In genomic region chr15:74381190-74381453, GRCh38 we compare ENCODE assay signal across 20 cellular contexts. TPM values are rescaled to one million over a fixed set of nuclear protein-coding genes. Genes with fewer than 3 reads are reported as not detected.
DNase-seq lines count a peak whose midpoint lies in the region; ATAC-seq and TF ChIP-seq lines count a peak whose summit lies in the region.
"Had no signal": no experiment of that assay in that cellular context is flagged by ENCODE, and none has a peak within 500 bp of the region (broad histone marks: within the 10 kb centered on the region; RNA-seq: fewer than 3 reads in every experiment).

No MANE protein-coding gene starts in this region.

- 67% methylated on average over 2 of the region's 2 CpGs for WGBS in smooth muscle cell (ENCODE audit: low lambda C conversion rate)

- no peak overlapping the region for H3K4me3 ChIP-seq in smooth muscle cell
- H3K4me3 ChIP-seq: MG63 had no signal

- H3K27ac ChIP-seq in foreskin keratinocyte (peak overlapping the region; percentile 99), smooth muscle cell (ENCODE audit: low read depth) (peak overlapping the region; percentile 92)
- H3K27ac ChIP-seq: C4-2B had no signal

- no peaks in the 10 kb centered on the region for H3K27me3 Mint-ChIP-seq in activated T-cell treated with anti-CD3 and anti-CD28 coated beads, Interleukin-2, amount 50 U/mL, for 24 hours
- H3K27me3 Mint-ChIP-seq in T-helper 17 cell (no peaks in the 10 kb centered on the region), progenitor cell of endocrine pancreas (peaks cover 2% of the 10 kb centered on the region)

- ATAC-seq in T-helper 17 cell, result no peak
- ATAC-seq in foreskin keratinocyte, result no peak
- ATAC-seq: Right ventricle myocardium inferior had no signal

- no peaks in the 10 kb centered on the region for H3K36me3 ChIP-seq in smooth muscle cell (ENCODE audit: low read depth)
- H3K36me3 ChIP-seq: MG63 had no signal

- H3K4me2 ChIP-seq in smooth muscle cell, result no peak overlapping the region

- TF ChIP-seq CTCF in foreskin keratinocyte (conservative IDR thresholded peaks at IDR 0.05), result no peak
- no peak for TF ChIP-seq CTCF in smooth muscle cell (IDR thresholded peaks at IDR 0.05; ENCODE audit: borderline replicate concordance, insufficient read depth, poor library complexity, severe bottlenecking)
- no peak for TF ChIP-seq CTCF in progenitor cell of endocrine pancreas (IDR thresholded peaks at IDR 0.05; ENCODE audit: unreplicated experiment)

- no peaks in the 10 kb centered on the region for H3K36me3 Mint-ChIP-seq in activated T-cell treated with anti-CD3 and anti-CD28 coated beads, Interleukin-2, amount 50 U/mL, for 24 hours (ENCODE audit: low read depth)
- H3K36me3 Mint-ChIP-seq in T-helper 17 cell (ENCODE audit: low read depth), result no peaks in the 10 kb centered on the region
- H3K36me3 Mint-ChIP-seq in progenitor cell of endocrine pancreas (ENCODE audit: insufficient read depth), result no peaks in the 10 kb centered on the region

- peaks cover 44% of the 10 kb centered on the region for H3K4me1 ChIP-seq in foreskin keratinocyte
- peaks cover 10% of the 10 kb centered on the region for H3K4me1 ChIP-seq in smooth muscle cell (ENCODE audit: low read depth)

- H3K9ac ChIP-seq in smooth muscle cell (ENCODE audit: low read depth), result peak overlapping the region; percentile 80

- no peaks in the 10 kb centered on the region for H3F3A ChIP-seq in smooth muscle cell (ENCODE audit: low read depth)

- no peaks in the 10 kb centered on the region for H3K9me3 Mint-ChIP-seq in activated T-cell treated with anti-CD3 and anti-CD28 coated beads, Interleukin-2, amount 50 U/mL, for 24 hours
- no peaks in the 10 kb centered on the region for H3K9me3 Mint-ChIP-seq in progenitor cell of endocrine pancreas (ENCODE audit: low read depth)

- H4K20me1 ChIP-seq in smooth muscle cell (ENCODE audit: low read depth), result no peaks in the 10 kb centered on the region

- H3K27ac Mint-ChIP-seq in activated T-cell treated with anti-CD3 and anti-CD28 coated beads, Interleukin-2, amount 50 U/mL, for 24 hours, result peak overlapping the region; percentile 96
- H3K27ac Mint-ChIP-seq in T-helper 17 cell (peak overlapping the region; percentile 67), progenitor cell of endocrine pancreas (no peak overlapping the region)

- H3K4me3 Mint-ChIP-seq in activated T-cell treated with anti-CD3 and anti-CD28 coated beads, Interleukin-2, amount 50 U/mL, for 24 hours, result no peak overlapping the region
- H3K4me3 Mint-ChIP-seq in T-helper 17 cell (no peak overlapping the region), progenitor cell of endocrine pancreas (ENCODE audit: low read depth) (no peak overlapping the region)

- peaks cover 89% of the 10 kb centered on the region for H3K4me1 Mint-ChIP-seq in activated T-cell treated with anti-CD3 and anti-CD28 coated beads, Interleukin-2, amount 50 U/mL, for 24 hours (ENCODE audit: low read depth)
- H3K4me1 Mint-ChIP-seq in T-helper 17 cell (peaks cover 13% of the 10 kb centered on the region), progenitor cell of endocrine pancreas (ENCODE audit: low read depth) (peaks cover 6% of the 10 kb centered on the region)

- DNase-seq in activated T-cell treated with anti-CD3 and anti-CD28 coated beads, Interleukin-2, amount 50 U/mL, for 24 hours, result no peak
- no peak for DNase-seq in activated T-cell treated with anti-CD3 and anti-CD28 coated beads, Interleukin-2, amount 50 U/mL, for 48 hours
- DNase-seq in T-helper 17 cell, result no peak
- no peak for DNase-seq in foreskin keratinocyte
- DNase-seq in smooth muscle cell (lab: John Stamatoyannopoulos, UW; ENCODE audit: unreplicated experiment), result no peak
- DNase-seq in SIG-M5 treated with dmso at 0.1 percent for 504 hours (lab: John Stamatoyannopoulos, UW; ENCODE audit: unreplicated experiment), result no peak
- DNase-seq in progenitor cell of endocrine pancreas (ENCODE audit: low spot score, unreplicated experiment), result no peak
- DNase-seq in NCI-H82 treated with DMSO at 0.1 percent for 48 hours (lab: John Stamatoyannopoulos, UW; ENCODE audit: unreplicated experiment), result no peak
- DNase-seq: DMS53, GF-D8, NCI-H1417, NCI-H1694 treated with DMSO at 0.1 percent for 48 hours, NCI-H2081 treated with DMSO at 0.1 percent for 48 hours, NCI-H2171 treated with DMSO at 0.1 percent for 48 hours, NCI-H526, OCI-M1 had no signal

- no peaks in the 10 kb centered on the region for H3K79me2 ChIP-seq in smooth muscle cell (ENCODE audit: low read depth)

- H3K9me3 ChIP-seq in T-helper 17 cell (ENCODE audit: control insufficient read depth, low read length, poor library complexity, severe bottlenecking), result no peaks in the 10 kb centered on the region
- H3K9me3 ChIP-seq in smooth muscle cell (replicated peaks; ENCODE audit: low read depth), result no peaks in the 10 kb centered on the region
- H3K9me3 ChIP-seq: MG63 had no signal

- no peak overlapping the region for H2AFZ ChIP-seq in smooth muscle cell (ENCODE audit: low read depth)

- no peaks in the 10 kb centered on the region for H3K27me3 ChIP-seq in foreskin keratinocyte
- H3K27me3 ChIP-seq in smooth muscle cell (ENCODE audit: low read depth), result no peaks in the 10 kb centered on the region
- H3K27me3 ChIP-seq: MG63 had no signal

RNA-seq across cellular contexts. Expression of gene CYP11A1, which starts 13.7 kb away (rescaled TPM):
- total RNA-seq in T-helper 17 cell (not detected), foreskin keratinocyte (not detected in 2 replicates), smooth muscle cell (2.2 and 6.6 TPM in 2 replicates), progenitor cell of endocrine pancreas (1.6 and 2.0 TPM in 2 replicates)
- polyA plus RNA-seq in foreskin keratinocyte (0.04 TPM in 1 of 2 replicates, not detected in the other), smooth muscle cell (3.5 and 5.1 TPM in 2 replicates)
- total RNA-seq: LHCN-M2 had no signal

RNA-seq across cellular contexts. Expression of gene SEMA7A, which starts 52.6 kb away (rescaled TPM):
- total RNA-seq in T-helper 17 cell (1 to 10 TPM; 2.2 to 3.6 TPM), foreskin keratinocyte (19.8 and 45.0 TPM in 2 replicates), smooth muscle cell (33.7 and 44.5 TPM in 2 replicates), progenitor cell of endocrine pancreas (1.9 and 2.6 TPM in 2 replicates)
- polyA plus RNA-seq in foreskin keratinocyte (14.5 and 32.3 TPM in 2 replicates), smooth muscle cell (9.3 and 14.9 TPM in 2 replicates)
